15 cellular contexts compared by ENCODE assay signal in genomic region chr11:73838443-73839122, GRCh38. TPM values are rescaled to one million over a fixed set of nuclear protein-coding genes. Genes with fewer than 3 reads are reported as not detected.
DNase-seq lines count a peak whose midpoint lies in the region; ATAC-seq, FAIRE-seq and TF ChIP-seq lines count a peak whose summit lies in the region.
"Had no signal": no experiment of that assay in that cellular context is flagged by ENCODE, and none has a peak within 500 bp of the region (broad histone marks: within the 10 kb centered on the region; RNA-seq: fewer than 3 reads in every experiment).

No MANE protein-coding gene starts in this region.

- TF ChIP-seq POLR2A in GM18505 (IDR thresholded peaks at IDR 0.05; ENCODE audit: borderline replicate concordance, extremely low read depth, insufficient read depth, insufficient read length), result no peak

- H3K9ac ChIP-seq in astrocyte (ENCODE audit: low read length), result no peak overlapping the region

- peak overlapping the region; percentile 24 for H2AFZ ChIP-seq in astrocyte (ENCODE audit: low read depth, low read length)

- no peak for ATAC-seq in GM18505 (IDR thresholded peaks at IDR 0.05; ENCODE audit: unreplicated experiment)
- ATAC-seq: gastrocnemius medialis had no signal

- DNase-seq in H7 (peak; percentile 33), astrocyte (ENCODE audit: low read depth) (peak; percentile 67), hepatic stellate cell (ENCODE audit: low spot score) (peak; percentile 32), pons (ENCODE audit: low spot score) (peak; percentile 62), mucosa of gallbladder (ENCODE audit: low spot score) (no peak), NCI-H1092 treated with DMSO at 0.1 percent for 48 hours (lab: John Stamatoyannopoulos, UW) (no peak), NCI-H748 treated with DMSO at 0.1 percent for 48 hours (lab: John Stamatoyannopoulos, UW) (no peak)
- DNase-seq: gastrocnemius medialis, NCI-H774 had no signal

- H3K27ac Mint-ChIP-seq in astrocyte (ENCODE audit: unreplicated experiment), result peak overlapping the region; percentile 79
- H3K27ac Mint-ChIP-seq: activated T-helper 1 cell treated with anti-CD3 and anti-CD28 coated beads, Interleukin-12 subunit alpha, Interleukin-12 subunit beta, Interleukin-2, Interleukin-4 antibody, amounts not matched to agents 30 ng/mL and 10 ng/mL and 1 ng/mL, durations not matched to agents 14 hours and 24 hours and 36 hours had no signal

- H3K27me3 ChIP-seq in H7 (ENCODE audit: control insufficient read depth, insufficient read depth, low read length) (no peaks in the 10 kb centered on the region), astrocyte (ENCODE audit: insufficient read depth, low read length) (no peaks in the 10 kb centered on the region)
- H3K27me3 ChIP-seq: gastrocnemius medialis had no signal

- no peak overlapping the region for H3K27ac ChIP-seq in astrocyte (ENCODE audit: low read depth, low read length)
- H3K27ac ChIP-seq: coronary artery, gastrocnemius medialis, SK-N-MC, skin epidermis had no signal

- peak overlapping the region; percentile 35 for H3K4me2 ChIP-seq in astrocyte (ENCODE audit: low read length)

- TF ChIP-seq CTCF in astrocyte (IDR thresholded peaks at IDR 0.05; ENCODE audit: insufficient read depth, low read depth, low read length), result no peak

- H3K79me2 ChIP-seq in astrocyte (ENCODE audit: insufficient read depth, low read length), result no peaks in the 10 kb centered on the region

- no peaks in the 10 kb centered on the region for H3K9me3 ChIP-seq in astrocyte (ENCODE audit: insufficient read depth, low read depth, low read length)
- H3K9me3 ChIP-seq: gastrocnemius medialis had no signal

- no peak for FAIRE-seq in astrocyte (lab: Jason Lieb, UNC)
- FAIRE-seq: GM19239 had no signal

- peaks cover 7% of the 10 kb centered on the region for H3K4me1 ChIP-seq in astrocyte (ENCODE audit: insufficient read depth, low read length)
- H3K4me1 ChIP-seq: gastrocnemius medialis had no signal

- H3K36me3 ChIP-seq in H7 (replicated peaks; ENCODE audit: control insufficient read depth, insufficient read depth, low read length) (no peaks in the 10 kb centered on the region), astrocyte (ENCODE audit: insufficient read depth, low read length) (no peaks in the 10 kb centered on the region)
- H3K36me3 ChIP-seq: gastrocnemius medialis had no signal

- H4K20me1 ChIP-seq in astrocyte (ENCODE audit: insufficient read depth, low read length), result no peaks in the 10 kb centered on the region

- no peaks in the 10 kb centered on the region for H3K27me3 Mint-ChIP-seq in astrocyte (ENCODE audit: low read depth, unreplicated experiment)

- no peaks in the 10 kb centered on the region for H3K9me3 Mint-ChIP-seq in astrocyte (ENCODE audit: unreplicated experiment)
- H3K9me3 Mint-ChIP-seq: activated T-helper 1 cell treated with anti-CD3 and anti-CD28 coated beads, Interleukin-12 subunit alpha, Interleukin-12 subunit beta, Interleukin-2, Interleukin-4 antibody, amounts not matched to agents 30 ng/mL and 10 ng/mL and 1 ng/mL, durations not matched to agents 14 hours and 24 hours and 36 hours had no signal

- no peak overlapping the region for H3K4me3 ChIP-seq in H7 (ENCODE audit: insufficient read depth, low read depth, low read length)
- H3K4me3 ChIP-seq in astrocyte (ENCODE audit: insufficient read depth, low read depth, low read length), result no peak overlapping the region
- H3K4me3 ChIP-seq: coronary artery, gastrocnemius medialis, SK-N-MC, skin epidermis had no signal

- peaks cover 10% of the 10 kb centered on the region for H3K4me1 Mint-ChIP-seq in astrocyte (ENCODE audit: low read depth, unreplicated experiment)

- H3K36me3 Mint-ChIP-seq in astrocyte (ENCODE audit: low read depth, unreplicated experiment), result peaks cover 1% of the 10 kb centered on the region

- no peak overlapping the region for H3K4me3 Mint-ChIP-seq in astrocyte (ENCODE audit: unreplicated experiment)
- H3K4me3 Mint-ChIP-seq: activated T-helper 1 cell treated with anti-CD3 and anti-CD28 coated beads, Interleukin-12 subunit alpha, Interleukin-12 subunit beta, Interleukin-2, Interleukin-4 antibody, amounts not matched to agents 30 ng/mL and 10 ng/mL and 1 ng/mL, durations not matched to agents 14 hours and 24 hours and 36 hours had no signal

RNA-seq across cellular contexts. Expression of gene COA4, which starts 38.1 kb away (rescaled TPM):
- total RNA-seq in H7 (2014; rRNA removed; shearing (Covaris generic)), result 138 and 161 TPM in 2 replicates
- total RNA-seq in astrocyte (55.9 and 59.0 TPM in 2 replicates), mucosa of gallbladder (76.3 TPM)

RNA-seq across cellular contexts. Expression of gene PAAF1, which starts 38.2 kb away (rescaled TPM):
- total RNA-seq in H7 (2014; rRNA removed; shearing (Covaris generic)), result 19.5 and 23.3 TPM in 2 replicates
- total RNA-seq in astrocyte, result 14.2 and 15.6 TPM in 2 replicates
- total RNA-seq in mucosa of gallbladder, result 19.5 TPM

RNA-seq across cellular contexts. Expression of gene MRPL48, which starts 50.9 kb away (rescaled TPM):
- 57.7 and 58.7 TPM in 2 replicates for total RNA-seq in H7 (2014; rRNA removed; shearing (Covaris generic))
- 23.8 and 24.6 TPM in 2 replicates for total RNA-seq in astrocyte
- 28.1 TPM for total RNA-seq in mucosa of gallbladder

Comparison
In these comparisons a context has a peak if more than half of its experiments do, and no peak if none do; other contexts are left out.
1. DNase-seq: peak in H7 (single experiment), astrocyte (single experiment), hepatic stellate cell (single experiment) and pons (single experiment); none in mucosa of gallbladder (single experiment), NCI-H1092 treated with DMSO at 0.1 percent for 48 hours (single experiment) and NCI-H748 treated with DMSO at 0.1 percent for 48 hours (single experiment).